ENCODE assay signal across 7 cellular contexts in the genomic region with DNA sequence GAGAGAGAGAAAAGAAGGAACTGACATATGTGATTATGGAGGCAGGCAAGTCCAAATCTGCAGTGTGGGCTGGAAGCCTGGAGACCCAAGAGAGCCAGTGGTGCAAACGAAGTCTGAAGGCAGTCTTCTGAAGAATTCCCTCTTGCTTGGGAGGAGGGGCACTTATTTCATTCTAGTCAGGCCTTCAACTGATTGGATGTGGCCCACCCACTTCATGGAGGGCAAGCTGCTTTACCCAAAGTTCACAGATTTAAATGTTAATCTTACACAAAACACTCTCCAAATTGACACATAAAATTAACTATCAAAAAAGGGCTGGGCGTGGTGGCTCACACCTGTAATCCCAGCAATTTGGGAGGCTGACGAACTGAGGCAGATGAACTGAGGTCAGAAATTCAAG.
"Had no signal": no experiment of that assay in that cellular context is flagged by ENCODE, and none has a peak within 500 bp of the region (broad histone marks: within the 10 kb centered on the region; RNA-seq: fewer than 3 reads in every experiment).

No MANE protein-coding gene starts in this region.

- H3K27ac ChIP-seq: HL-60 had no signal

- H3K4me3 Mint-ChIP-seq: IgD-negative memory B cell had no signal

- H3K27ac Mint-ChIP-seq: IgD-negative memory B cell had no signal

- ATAC-seq: HepG2 had no signal

- FAIRE-seq: HepG2, HTR-8/SVneo had no signal

- DNase-seq: IMR-90, KBM-7, KG1 had no signal
